Comparison of ENCODE assay signal across 23 cellular contexts in genomic region chr1:198275598-198275997, GRCh38.
DNase-seq lines count a peak whose midpoint lies in the region; ATAC-seq and TF ChIP-seq lines count a peak whose summit lies in the region.
"Had no signal": no experiment of that assay in that cellular context is flagged by ENCODE, and none has a peak within 500 bp of the region (broad histone marks: within the 10 kb centered on the region; RNA-seq: fewer than 3 reads in every experiment).

No MANE protein-coding gene starts in this region.

- TF ChIP-seq CTCF in GM10266 (IDR thresholded peaks at IDR 0.05; ENCODE audit: control insufficient read depth, insufficient read depth, low read depth, missing control alignments), result peak; percentile 6

- peaks cover 18% of the 10 kb centered on the region; the same call in 1 of the 2 replicates for H3K36me3 ChIP-seq in ACC112 (ENCODE audit: insufficient read depth, low read length)
- H3K36me3 ChIP-seq: HAP-1 had no signal

- H3K4me3 ChIP-seq in ACC112 (ENCODE audit: low read depth, low read length), result no peak overlapping the region
- H3K4me3 ChIP-seq: esophagus squamous epithelium, HAP-1, psoas muscle had no signal

- H3K79me2 ChIP-seq in ACC112 (ENCODE audit: control insufficient read depth, insufficient read depth, low read length, unreplicated experiment), result peaks cover 46% of the 10 kb centered on the region

- H3K27ac ChIP-seq in ACC112 (ENCODE audit: low read depth, low read length), result peak overlapping the region; percentile 40
- H3K27ac ChIP-seq: esophagus squamous epithelium, psoas muscle had no signal

- no peak for DNase-seq in GM10266 (ENCODE audit: extremely low spot score)
- peak; percentile 11 for DNase-seq in NCI-H748 treated with DMSO at 0.1 percent for 48 hours (lab: John Stamatoyannopoulos, UW)
- peak; percentile 12 to 20 for DNase-seq in erythroblast (lab: John Stamatoyannopoulos, UW)
- no peak for DNase-seq in SKM-1 (lab: John Stamatoyannopoulos, UW; ENCODE audit: unreplicated experiment)
- no peak for DNase-seq in NCI-H187 treated with DMSO at 0.1 percent for 48 hours (lab: John Stamatoyannopoulos, UW)
- DNase-seq in activated T-cell treated with anti-CD3 and anti-CD28 coated beads, Interleukin-2, amount 50 U/mL, for 48 hours, result no peak
- DNase-seq: activated CD4-positive, alpha-beta T cell treated with anti-CD3 and anti-CD28 coated beads for 36 hours; activated gamma-delta T cell; activated naive CD8-positive, alpha-beta T cell treated with anti-CD3 and anti-CD28 coated beads, Interleukin-2, amount 10 ng/mL, durations not matched to agents 7 days and 5 days; activated T-cell treated with anti-CD3 and anti-CD28 coated beads, Interleukin-2, amount 50 U/mL, for 1 hour; caudate nucleus; esophagus squamous epithelium; NCI-H1092; NCI-H187; NCI-H524 treated with DMSO at 0.1 percent for 48 hours; psoas muscle; RPMI8226; stimulated activated CD4-positive, alpha-beta T cell treated with anti-CD3 and anti-CD28 coated beads, Interleukin-15, amount 100 ng/mL, for 24 hours; stimulated activated naive CD4-positive, alpha-beta T cell treated with Interleukin-2 at 50 U/mL for 16 hours; T-helper 17 cell had no signal

- no peak for ATAC-seq in HG02610 (IDR thresholded peaks at IDR 0.05; ENCODE audit: unreplicated experiment)
- ATAC-seq: activated CD4-positive, alpha-beta T cell treated with anti-CD3 and anti-CD28 coated beads for 36 hours; psoas muscle; T-helper 17 cell had no signal

- peaks cover 60% of the 10 kb centered on the region for H3K4me1 ChIP-seq in ACC112 (ENCODE audit: control insufficient read depth, insufficient read depth, low read length, unreplicated experiment)
- H3K4me1 ChIP-seq: HAP-1, psoas muscle had no signal

- no peak overlapping the region for H2AFZ ChIP-seq in ACC112 (ENCODE audit: low read length, unreplicated experiment)

- TF ChIP-seq POLR2A in erythroblast (IDR thresholded peaks at IDR 0.05; ENCODE audit: low read length), result no peak

- no peaks in the 10 kb centered on the region for H3K27me3 ChIP-seq in ACC112 (ENCODE audit: insufficient read depth, low read length)
- H3K27me3 ChIP-seq: esophagus squamous epithelium had no signal

Comparison
In these comparisons a context has a peak if more than half of its experiments do, and no peak if none do; other contexts are left out.
1. DNase-seq: peak in NCI-H748 treated with DMSO at 0.1 percent for 48 hours (single experiment) and erythroblast (2 of 2); none in GM10266 (single experiment), SKM-1 (single experiment), NCI-H187 treated with DMSO at 0.1 percent for 48 hours (single experiment) and activated T-cell treated with anti-CD3 and anti-CD28 coated beads, Interleukin-2, amount 50 U/mL, for 48 hours (0 of 2).